In genomic region chr14:24113379-24113800, GRCh38 we compare ENCODE assay signal across 1 cellular context.
TF ChIP-seq lines count a peak whose summit lies in the region.

No MANE protein-coding gene starts in this region.

TF ChIP-seq in HepG2, 621 proteins besides CTCF, POLR2A, EP300 and RAD21 (continued from another document):
- peak; percentile 91; the same call in 1 of the 2 replicates for TF ChIP-seq ZNF513 (CRISPR knock-in tag; conservative IDR thresholded peaks at IDR 0.05)
- peak; percentile 71; the same call in 1 of the 2 replicates for TF ChIP-seq ISX (CRISPR knock-in tag; conservative IDR thresholded peaks at IDR 0.05)
- 0 out of 2 replicates have a peak, but pooled peaks have one; percentile 88 for TF ChIP-seq HMGA1 (CRISPR knock-in tag; conservative IDR thresholded peaks at IDR 0.05)
- 0 out of 2 replicates have a peak, but pooled peaks have one; percentile 62 for TF ChIP-seq ZNF546 (CRISPR knock-in tag; conservative IDR thresholded peaks at IDR 0.05)
- TF ChIP-seq CEBPG (CRISPR knock-in tag; IDR thresholded peaks at IDR 0.05) = no peak
- no peak for TF ChIP-seq HDAC2 (CRISPR knock-in tag; IDR thresholded peaks at IDR 0.05)
- TF ChIP-seq SNAI1 (CRISPR knock-in tag; IDR thresholded peaks at IDR 0.05; ENCODE audit: borderline replicate concordance) = 0 out of 2 replicates have a peak, but pooled peaks have one; percentile 1
- TF ChIP-seq ZNF20 (CRISPR knock-in tag; IDR thresholded peaks at IDR 0.05) = 0 out of 2 replicates have a peak, but pooled peaks have one; percentile 7
- TF ChIP-seq ZNF30 (CRISPR knock-in tag; IDR thresholded peaks at IDR 0.05) = peak; percentile 86; the same call in 1 of the 2 replicates
- TF ChIP-seq NFAT5 (CRISPR knock-in tag; IDR thresholded peaks at IDR 0.05) = peak; percentile 97
- 0 out of 2 replicates have a peak, but pooled peaks have one; percentile 90 for TF ChIP-seq TP53 (CRISPR knock-in tag; conservative IDR thresholded peaks at IDR 0.05)
- TF ChIP-seq, protein P1, sequence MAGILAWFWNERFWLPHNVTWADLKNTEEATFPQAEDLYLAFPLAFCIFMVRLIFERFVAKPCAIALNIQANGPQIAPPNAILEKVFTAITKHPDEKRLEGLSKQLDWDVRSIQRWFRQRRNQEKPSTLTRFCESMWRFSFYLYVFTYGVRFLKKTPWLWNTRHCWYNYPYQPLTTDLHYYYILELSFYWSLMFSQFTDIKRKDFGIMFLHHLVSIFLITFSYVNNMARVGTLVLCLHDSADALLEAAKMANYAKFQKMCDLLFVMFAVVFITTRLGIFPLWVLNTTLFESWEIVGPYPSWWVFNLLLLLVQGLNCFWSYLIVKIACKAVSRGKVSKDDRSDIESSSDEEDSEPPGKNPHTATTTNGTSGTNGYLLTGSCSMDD (CRISPR knock-in tag; IDR thresholded peaks at IDR 0.05) = no peak
- TF ChIP-seq ZNF549 (CRISPR knock-in tag; IDR thresholded peaks at IDR 0.05) = peak; percentile 81; the same call in 1 of the 2 replicates
- TF ChIP-seq ZNF367 (CRISPR knock-in tag; IDR thresholded peaks at IDR 0.05; ENCODE audit: borderline replicate concordance) = 0 out of 2 replicates have a peak, but pooled peaks have one; percentile 37
- TF ChIP-seq ZNF256 (CRISPR knock-in tag; conservative IDR thresholded peaks at IDR 0.05) = peak; percentile 80
- 0 out of 2 replicates have a peak, but pooled peaks have one; percentile 34 for TF ChIP-seq MLLT10 (CRISPR knock-in tag; IDR thresholded peaks at IDR 0.05)
- TF ChIP-seq ZFP1 (CRISPR knock-in tag; IDR thresholded peaks at IDR 0.05) = no peak
- TF ChIP-seq ZNF878 (CRISPR knock-in tag; IDR thresholded peaks at IDR 0.05) = no peak
TF ChIP-seq in HepG2: peak in this region for 31.
